Comparison of ENCODE assay signal across 8 cellular contexts in genomic region chr9:133359420-133360175, GRCh38. TPM values are rescaled to one million over a fixed set of nuclear protein-coding genes. Genes with fewer than 3 reads are reported as not detected.
DNase-seq lines count a peak whose midpoint lies in the region; ATAC-seq, FAIRE-seq and TF ChIP-seq lines count a peak whose summit lies in the region.
"Had no signal": no experiment of that assay in that cellular context is flagged by ENCODE, and none has a peak within 500 bp of the region (broad histone marks: within the 10 kb centered on the region; RNA-seq: fewer than 3 reads in every experiment).

No MANE protein-coding gene starts in this region.

- intact Hi-C loops in Caco-2 (cut with micrococcal nuclease; ENCODE audit: unreplicated experiment) (loop anchor here (1.0 kb wide), 2 partner anchors 45 to 127 kb away; no protein-coding TSS in a partner anchor), left cardiac atrium (cut with DNase I) (no loop called here)

- H3K36me3 ChIP-seq in Caco-2 (ENCODE audit: control insufficient read depth, insufficient read depth, low read length) (peaks cover 2% of the 10 kb centered on the region), NT2/D1 (ENCODE audit: insufficient read depth, insufficient read length, low read length) (peaks cover 79% of the 10 kb centered on the region)

- peak; percentile 3 to 21 for ATAC-seq in left cardiac atrium
- no peak for ATAC-seq in GM18868 (IDR thresholded peaks at IDR 0.05; ENCODE audit: unreplicated experiment)
- no peak for ATAC-seq in HG03432 (IDR thresholded peaks at IDR 0.05; ENCODE audit: unreplicated experiment)

- no peaks in the 10 kb centered on the region for H3K27me3 ChIP-seq in Caco-2 (replicated peaks; ENCODE audit: control insufficient read depth, insufficient read depth, low read length)
- no peaks in the 10 kb centered on the region for H3K27me3 ChIP-seq in NT2/D1 (ENCODE audit: insufficient read depth, insufficient read length)

- peak; percentile 58 to 70 for DNase-seq in Caco-2
- no peak for DNase-seq in NT2/D1 (ENCODE audit: low read depth, low spot score)
- no peak for DNase-seq in left cardiac atrium
- DNase-seq in HTR-8/SVneo (ENCODE audit: insufficient read length, low spot score), result no peak
- DNase-seq: HCEC 1CT, occipital lobe had no signal

- H3K27ac Mint-ChIP-seq in Caco-2 (ENCODE audit: unreplicated experiment), result peak overlapping the region; percentile 42

- no TSS peak for BruUV-seq in Caco-2 (replicated peaks; lab: Mats Ljungman, UMichigan)

- H3K4me3 Mint-ChIP-seq in Caco-2 (ENCODE audit: unreplicated experiment), result no peak overlapping the region

- peaks cover 20% of the 10 kb centered on the region for H3K4me1 Mint-ChIP-seq in Caco-2 (ENCODE audit: low read depth, unreplicated experiment)

- H3K27me3 Mint-ChIP-seq in Caco-2 (ENCODE audit: insufficient read depth, unreplicated experiment), result no peaks in the 10 kb centered on the region

- H3K9me3 ChIP-seq in Caco-2, result no peaks in the 10 kb centered on the region
- H3K9me3 ChIP-seq in NT2/D1 (ENCODE audit: insufficient read depth, low read length), result no peaks in the 10 kb centered on the region

- peaks cover 94% of the 10 kb centered on the region for H3K36me3 Mint-ChIP-seq in Caco-2 (ENCODE audit: insufficient read depth, unreplicated experiment)

- no peak for FAIRE-seq in HTR-8/SVneo (lab: Jason Lieb, UNC)

- CTCF ChIA-PET in Caco-2 (lab: Charles Lee), result interaction anchor here (0.6 kb wide), 1 partner anchor 119 kb away, joined by 4 read pairs; the partner anchor contains the start of gene SLC2A6

- POLR2A ChIA-PET in Caco-2 (lab: Charles Lee), result interaction anchor here (1.1 kb wide), 1 partner anchor 100 kb away, joined by 3 read pairs; the partner anchor contains the start of gene CACFD1

- peak; percentile 32 to 57 for TF ChIP-seq CTCF in Caco-2 (IDR thresholded peaks at IDR 0.05; ENCODE audit: insufficient read depth in 1 of 2, low read depth in 1 of 2, low read length in 1 of 2, severe bottlenecking in 1 of 2, unreplicated experiment in 1 of 2)

- H3K9me3 Mint-ChIP-seq in Caco-2 (ENCODE audit: unreplicated experiment), result no peaks in the 10 kb centered on the region

- H3K4me3 ChIP-seq in Caco-2 (ENCODE audit: low read depth, low read length) (no peak overlapping the region), NT2/D1 (ENCODE audit: insufficient read length, low read depth) (no peak overlapping the region)

- peak overlapping the region; percentile 18 for H3K9ac ChIP-seq in NT2/D1 (ENCODE audit: insufficient read length, low read depth)

- peaks cover 14% of the 10 kb centered on the region for H3K4me1 ChIP-seq in Caco-2
- peaks cover 18% of the 10 kb centered on the region for H3K4me1 ChIP-seq in NT2/D1 (ENCODE audit: insufficient read depth, insufficient read length)

RNA-seq across cellular contexts. Expression of gene SURF2, which starts 3.2 kb away (rescaled TPM):
- total RNA-seq in Caco-2 (2022) (32.3 and 34.4 TPM in 2 replicates), left cardiac atrium (10 to 100 TPM; 10.6 to 15.5 TPM)

RNA-seq across cellular contexts. Expression of gene SURF1, which starts 3.3 kb away (rescaled TPM):
- total RNA-seq in Caco-2 (2022), result 54.9 and 57.5 TPM in 2 replicates
- total RNA-seq in left cardiac atrium, result 10 to 100 TPM; 34.1 to 42.5 TPM

RNA-seq across cellular contexts. Expression of gene RPL7A, which starts 11.6 kb away (rescaled TPM):
- total RNA-seq in Caco-2 (2022), result 1,995 and 2,182 TPM in 2 replicates
- total RNA-seq in left cardiac atrium, result 1,000 to 10,000 TPM; 1,074 to 1,076 TPM

RNA-seq across cellular contexts. Expression of gene MED22, which starts 11.7 kb away (rescaled TPM):
- total RNA-seq in Caco-2 (2022) (60.1 and 65.6 TPM in 2 replicates), left cardiac atrium (10 to 100 TPM; 18.2 to 22.7 TPM)

RNA-seq across cellular contexts. Expression of gene SURF4, which starts 16.3 kb away (rescaled TPM):
- total RNA-seq in Caco-2 (2022), result 239 and 253 TPM in 2 replicates
- total RNA-seq in left cardiac atrium, result 100 to 1,000 TPM in 1 of 2 donors, 10 to 100 TPM in 1; 95.4 to 127 TPM

Comparison
In these comparisons a context has a peak if more than half of its experiments do, and no peak if none do; other contexts are left out.
1. DNase-seq: peak in Caco-2 (2 of 2); none in NT2/D1 (single experiment), left cardiac atrium (single experiment) and HTR-8/SVneo (single experiment).
2. ATAC-seq: peak in left cardiac atrium (2 of 2); none in GM18868 (single experiment) and HG03432 (single experiment).